Comparison of ENCODE assay signal across 18 cellular contexts in genomic region chr5:55402199-55402598, GRCh38.
DNase-seq lines count a peak whose midpoint lies in the region; ATAC-seq, FAIRE-seq and TF ChIP-seq lines count a peak whose summit lies in the region.
"Had no signal": no experiment of that assay in that cellular context is flagged by ENCODE, and none has a peak within 500 bp of the region (broad histone marks: within the 10 kb centered on the region; RNA-seq: fewer than 3 reads in every experiment).

No MANE protein-coding gene starts in this region.

- H3K79me2 ChIP-seq in H9 (ENCODE audit: insufficient read depth, low read length) (no peaks in the 10 kb centered on the region), GM12878 (ENCODE audit: control insufficient read depth, insufficient read depth, low read length) (no peaks in the 10 kb centered on the region)

- WGBS in H9 (ENCODE audit: extremely low coverage, insufficient read length, low lambda C conversion rate): no CpG with 5 or more reads among the region's 2 CpGs
- WGBS in GM12878 (ENCODE audit: insufficient coverage, insufficient replicate concordance, low lambda C conversion rate, missing lambda C conversion rate): 50% methylated on average over 2 of the region's 2 CpGs

- SMC1A ChIA-PET in GM12878 (lab: Charles Lee; ENCODE audit: uncharacterized antibody, unreplicated experiment): interaction anchor here (1.4 to 1.9 kb wide), 2 partner anchors 9 to 290 kb away, joined by 5 to 6 read pairs; no protein-coding TSS in a partner anchor

- peaks cover 2% of the 10 kb centered on the region; the same call in 1 of the 2 replicates for H3K36me3 ChIP-seq in Caco-2 (ENCODE audit: control insufficient read depth, insufficient read depth, low read length)
- H3K36me3 ChIP-seq in GM12878 (ENCODE audit: control insufficient read depth in 2 of 2, insufficient read depth in 2 of 2, low read length in 1 of 2): peaks cover 6 to 9% of the 10 kb centered on the region in 2 experiments; a peak in 3 of 4 replicates
- peaks cover 14% of the 10 kb centered on the region for H3K36me3 ChIP-seq in CD4-positive, alpha-beta memory T cell (ENCODE audit: insufficient read depth, low read length)

- CTCF ChIA-PET in Caco-2 (lab: Charles Lee): interaction anchor here (1.2 kb wide), 1 partner anchor 290 kb away, joined by 7 read pairs; no protein-coding TSS in a partner anchor
- CTCF ChIA-PET in GM12878 (lab: Yijun Ruan, JAX): interaction anchor here (0.9 to 1.4 kb wide), 2 partner anchors 12 to 60 kb away, joined by 3 to 4 read pairs; no protein-coding TSS in a partner anchor
- CTCF ChIA-PET in CD4-positive, alpha-beta memory T cell (lab: Charles Lee; ENCODE audit: partially characterized antibody): interaction anchor here (1.2 kb wide), 1 partner anchor 230 kb away, joined by 3 read pairs; no protein-coding TSS in a partner anchor

- no peak overlapping the region for H3K56ac ChIP-seq in H9 (ENCODE audit: insufficient read length, low read depth, low read length)

- DNase-seq in Caco-2 (peak in 1 of 2 experiments; percentile 22), H9 (no peak), GM12878 (ENCODE audit: low read depth, low spot score) (no peak), iPS-NIHi7 (ENCODE audit: extremely low spot score) (peak; percentile 13), GM20000 (ENCODE audit: low spot score) (no peak), AG08395 (ENCODE audit: low spot score) (no peak), cerebellar nuclear complex (lab: John Stamatoyannopoulos, UW) (no peak)
- DNase-seq in CD4-positive, alpha-beta memory T cell: no peak
- DNase-seq: activated CD4-positive, alpha-beta T cell treated with anti-CD3 and anti-CD28 coated beads, Interleukin-2, amount 10 ng/mL, durations not matched to agents 24 days and 14 days; GF-D8; left lung; NCI-H1930; NCI-H526; Right ventricle myocardium superior; stimulated activated naive CD4-positive, alpha-beta T cell had no signal

- H3K4me1 ChIP-seq in Caco-2 (no peaks in the 10 kb centered on the region), H9 (ENCODE audit: insufficient read depth, low read length) (no peaks in the 10 kb centered on the region), GM12878 (ENCODE audit: control insufficient read depth, insufficient read depth, low read length) (no peaks in the 10 kb centered on the region)
- no peaks in the 10 kb centered on the region for H3K4me1 ChIP-seq in CD4-positive, alpha-beta memory T cell (ENCODE audit: insufficient read depth, low read length)
- H3K4me1 ChIP-seq: left lung had no signal

- no peak overlapping the region for H3K9ac ChIP-seq in H9 (ENCODE audit: extremely low read depth, insufficient read length, low read length)
- H3K9ac ChIP-seq in GM12878 (ENCODE audit: control insufficient read depth, insufficient read depth, low read length): no peak overlapping the region

- no peak overlapping the region for H3K4ac ChIP-seq in H9 (ENCODE audit: low read depth, low read length)

- H3K36me3 Mint-ChIP-seq in Caco-2 (ENCODE audit: insufficient read depth, unreplicated experiment) (peaks cover 39% of the 10 kb centered on the region), H9 (ENCODE audit: insufficient read depth in 1 of 3, low read depth in 3 of 3) (peaks cover 13 to 71% (median 52%) of the 10 kb centered on the region in 3 experiments; a peak in 6 of 7 replicates)
- H3K36me3 Mint-ChIP-seq in CD4-positive, alpha-beta memory T cell: peaks cover 41 to 70% of the 10 kb centered on the region in 2 donors

- H3K4me2 ChIP-seq in H9 (ENCODE audit: insufficient read depth, insufficient read length, low read length): no peak overlapping the region
- no peak overlapping the region for H3K4me2 ChIP-seq in GM12878 (ENCODE audit: control insufficient read depth, insufficient read depth)

- no peak overlapping the region for H3K18ac ChIP-seq in H9 (ENCODE audit: insufficient read length, low read depth, low read length)

- H2BK5ac ChIP-seq in H9 (ENCODE audit: insufficient read length, low read length): no peak overlapping the region

- H2BK120ac ChIP-seq in H9 (ENCODE audit: low read depth, low read length, poor library complexity, severe bottlenecking): no peak overlapping the region

- TF ChIP-seq CTCF in Caco-2 (IDR thresholded peaks at IDR 0.05; ENCODE audit: insufficient read depth in 1 of 2, low read depth in 1 of 2, low read length in 1 of 2, severe bottlenecking in 1 of 2, unreplicated experiment in 1 of 2) (peak; percentile 26 to 40), H9 (conservative IDR thresholded peaks at IDR 0.05) (peak; percentile 61), GM12878 (IDR thresholded peaks at IDR 0.05 in 2 of 3, conservative IDR thresholded peaks at IDR 0.05 in 1 of 3; ENCODE audit: control insufficient read depth in 2 of 3, extremely low read depth in 1 of 3, insufficient read depth in 1 of 3, low read depth in 3 of 3, low read length in 3 of 3) (0 out of 6 replicates have a peak, but pooled peaks of 2 of the 3 experiments have one; percentile 9 to 21), GM20000 (IDR thresholded peaks at IDR 0.05; ENCODE audit: extremely low read depth, missing control alignments) (no peak)

- H2BK15ac ChIP-seq in H9 (ENCODE audit: low read depth, low read length): no peak overlapping the region

- in situ Hi-C loops in GM12878 (cut with MboI): no loop called here

- TF ChIP-seq POLR2A in GM12878 (IDR thresholded peaks at IDR 0.05; ENCODE audit: low read depth, low read length): no peak

- no peak overlapping the region for H2AK5ac ChIP-seq in H9 (ENCODE audit: insufficient read length, low read length)

- H4K5ac ChIP-seq in H9 (ENCODE audit: insufficient read length, low read depth, low read length): no peak overlapping the region

- H4K20me1 ChIP-seq in H9 (ENCODE audit: control insufficient read depth, insufficient read depth, insufficient read length) (no peaks in the 10 kb centered on the region), GM12878 (ENCODE audit: control insufficient read depth, insufficient read depth) (no peaks in the 10 kb centered on the region)

- no peak overlapping the region for H4K8ac ChIP-seq in H9 (replicated peaks; ENCODE audit: insufficient read length, low read depth, low read length)

- H3K27ac ChIP-seq in H9 (ENCODE audit: insufficient read length, low read depth, low read length) (no peak overlapping the region), GM12878 (ENCODE audit: control insufficient read depth, insufficient read depth) (no peak overlapping the region)
- no peak overlapping the region for H3K27ac ChIP-seq in CD4-positive, alpha-beta memory T cell (ENCODE audit: low read depth, low read length)
- H3K27ac ChIP-seq: HL-60, left lung had no signal

- no peak for TF ChIP-seq EP300 in GM12878 (IDR thresholded peaks at IDR 0.05; ENCODE audit: borderline replicate concordance in 1 of 2, control insufficient read depth in 1 of 2, low read depth in 2 of 2, low read length in 2 of 2)

- H3K23me2 ChIP-seq in H9 (ENCODE audit: insufficient read length, low read depth, low read length, poor library complexity, severe bottlenecking): no peaks in the 10 kb centered on the region

- no peak overlapping the region for H2BK20ac ChIP-seq in H9 (ENCODE audit: low read depth, low read length, poor library complexity, severe bottlenecking)

- H3K4me3 Mint-ChIP-seq in Caco-2 (ENCODE audit: unreplicated experiment) (no peak overlapping the region), H9 (no peak overlapping the region)
- no peak overlapping the region for H3K4me3 Mint-ChIP-seq in CD4-positive, alpha-beta memory T cell
- H3K4me3 Mint-ChIP-seq: activated CD4-positive, alpha-beta T cell treated with anti-CD3 and anti-CD28 coated beads, Interleukin-2, amount 10 ng/mL, durations not matched to agents 24 days and 14 days; activated T-helper 17 cell treated with anti-CD3 and anti-CD28 coated beads, Interleukin-2, amount 50 U/mL, for 72 hours; CD14-positive monocyte had no signal

- POLR2A ChIA-PET in Caco-2 (lab: Charles Lee) (no interaction called here), GM12878 (lab: Charles Lee) (interaction anchor here (0.6 kb wide), 1 partner anchor 237 kb away, joined by 4 read pairs; no protein-coding TSS in a partner anchor)
- POLR2A ChIA-PET in CD4-positive, alpha-beta memory T cell (lab: Charles Lee; ENCODE audit: partially characterized antibody): no interaction called here

- H3K27me3 ChIP-seq in Caco-2 (replicated peaks; ENCODE audit: control insufficient read depth, insufficient read depth, low read length) (no peaks in the 10 kb centered on the region), H9 (ENCODE audit: insufficient read depth, low read length) (no peaks in the 10 kb centered on the region), GM12878 (replicated peaks in 1 of 2; ENCODE audit: control insufficient read depth in 2 of 2, insufficient read depth in 2 of 2, low read length in 1 of 2) (no peaks in the 10 kb centered on the region)
- H3K27me3 ChIP-seq in CD4-positive, alpha-beta memory T cell (ENCODE audit: insufficient read depth, low read length): no peaks in the 10 kb centered on the region
- H3K27me3 ChIP-seq: left lung had no signal

- no peak overlapping the region for H3K4me3 ChIP-seq in Caco-2 (ENCODE audit: low read depth, low read length)
- H3K4me3 ChIP-seq in GM12878: no peak overlapping the region
- no peak overlapping the region for H3K4me3 ChIP-seq in CD4-positive, alpha-beta memory T cell (ENCODE audit: low read length in 2 of 2)
- H3K4me3 ChIP-seq: left lung had no signal

- no peak overlapping the region for H2BK12ac ChIP-seq in H9 (ENCODE audit: insufficient read length, low read depth, low read length)

- no peak overlapping the region for H2AFZ ChIP-seq in H9 (ENCODE audit: low read length)
- H2AFZ ChIP-seq in GM12878 (ENCODE audit: control insufficient read depth, low read depth, low read length): no peak overlapping the region

- intact Hi-C loops in Caco-2 (cut with micrococcal nuclease; ENCODE audit: unreplicated experiment) (loop anchor here (10.0 kb wide), 1 partner anchor 227 kb away; the partner anchor contains the start of gene CDC20B), GM12878 (cut with micrococcal nuclease; ENCODE audit: unreplicated experiment) (no loop called here)
- intact Hi-C loops in CD4-positive, alpha-beta memory T cell (cut with micrococcal nuclease): no loop called here

- RAD21 ChIA-PET in GM12878 (lab: Charles Lee; ENCODE audit: unreplicated experiment): no interaction called here

- no peak overlapping the region for H3K23ac ChIP-seq in H9 (ENCODE audit: insufficient read length, low read depth, low read length)

- TF ChIP-seq RAD21 in GM12878 (IDR thresholded peaks at IDR 0.05; ENCODE audit: insufficient read depth, low read depth, low read length): no peak

- no peak overlapping the region for H4K91ac ChIP-seq in H9 (ENCODE audit: insufficient read length, low read depth, low read length)

- no peak for FAIRE-seq in GM12878 (lab: Jason Lieb, UNC)

- H3K9me3 ChIP-seq in Caco-2 (no peaks in the 10 kb centered on the region), H9 (ENCODE audit: control insufficient read depth, low read depth, low read length) (no peaks in the 10 kb centered on the region), GM12878 (replicated peaks; ENCODE audit: control insufficient read depth, insufficient read depth, low read length) (no peaks in the 10 kb centered on the region)
- no peaks in the 10 kb centered on the region for H3K9me3 ChIP-seq in CD4-positive, alpha-beta memory T cell (ENCODE audit: control insufficient read depth in 1 of 2, low read length in 2 of 2)
- H3K9me3 ChIP-seq: left lung had no signal

- no peaks in the 10 kb centered on the region for H3K4me1 Mint-ChIP-seq in Caco-2 (ENCODE audit: low read depth, unreplicated experiment)
- H3K4me1 Mint-ChIP-seq in H9: no peaks in the 10 kb centered on the region
- no peaks in the 10 kb centered on the region for H3K4me1 Mint-ChIP-seq in CD4-positive, alpha-beta memory T cell
- H3K4me1 Mint-ChIP-seq: activated CD4-positive, alpha-beta T cell treated with anti-CD3 and anti-CD28 coated beads, Interleukin-2, amount 10 ng/mL, durations not matched to agents 24 days and 14 days; activated T-helper 17 cell treated with anti-CD3 and anti-CD28 coated beads, Interleukin-2, amount 50 U/mL, for 72 hours; CD14-positive monocyte had no signal

- H3K9me3 Mint-ChIP-seq in Caco-2 (ENCODE audit: unreplicated experiment) (no peaks in the 10 kb centered on the region), H9 (no peaks in the 10 kb centered on the region)
- no peaks in the 10 kb centered on the region for H3K9me3 Mint-ChIP-seq in CD4-positive, alpha-beta memory T cell
- H3K9me3 Mint-ChIP-seq: activated CD4-positive, alpha-beta T cell treated with anti-CD3 and anti-CD28 coated beads, Interleukin-2, amount 10 ng/mL, durations not matched to agents 24 days and 14 days; activated T-helper 17 cell treated with anti-CD3 and anti-CD28 coated beads, Interleukin-2, amount 50 U/mL, for 72 hours; CD14-positive monocyte had no signal

- no peaks in the 10 kb centered on the region for H3K27me3 Mint-ChIP-seq in Caco-2 (ENCODE audit: insufficient read depth, unreplicated experiment)
- H3K27me3 Mint-ChIP-seq in H9 (ENCODE audit: low read depth): no peaks in the 10 kb centered on the region
- H3K27me3 Mint-ChIP-seq in CD4-positive, alpha-beta memory T cell: no peaks in the 10 kb centered on the region
- H3K27me3 Mint-ChIP-seq: activated CD4-positive, alpha-beta T cell treated with anti-CD3 and anti-CD28 coated beads, Interleukin-2, amount 10 ng/mL, durations not matched to agents 24 days and 14 days; activated T-helper 17 cell treated with anti-CD3 and anti-CD28 coated beads, Interleukin-2, amount 50 U/mL, for 72 hours had no signal

- BruUV-seq in Caco-2 (replicated peaks; lab: Mats Ljungman, UMichigan) (no TSS peak), GM12878 (replicated peaks; lab: Mats Ljungman, UMichigan) (TSS peak; percentile 17)

- H3T11ph ChIP-seq in H9 (ENCODE audit: low read length): no peak overlapping the region

- ATAC-seq in GM12878: peak; percentile 27; the same call in 1 of the 3 replicates
- ATAC-seq: activated T-helper 17 cell treated with anti-CD3 and anti-CD28 coated beads, Interleukin-2, amount 50 U/mL, for 72 hours; left lung had no signal

- no peak overlapping the region for H3K14ac ChIP-seq in H9 (ENCODE audit: insufficient read depth, low read length)

- peak overlapping the region; percentile 23 for H3K27ac Mint-ChIP-seq in Caco-2 (ENCODE audit: unreplicated experiment)
- H3K27ac Mint-ChIP-seq in H9: no peak overlapping the region
- H3K27ac Mint-ChIP-seq in CD4-positive, alpha-beta memory T cell: peak overlapping the region in 1 of 7 donors; percentile 3
- H3K27ac Mint-ChIP-seq: activated CD4-positive, alpha-beta T cell treated with anti-CD3 and anti-CD28 coated beads, Interleukin-2, amount 10 ng/mL, durations not matched to agents 24 days and 14 days; activated T-helper 17 cell treated with anti-CD3 and anti-CD28 coated beads, Interleukin-2, amount 50 U/mL, for 72 hours had no signal

- no peaks in the 10 kb centered on the region for H3K79me1 ChIP-seq in H9 (ENCODE audit: insufficient read depth, low read depth, low read length, poor library complexity, severe bottlenecking)
